Comparison of ENCODE assay signal across 9 cellular contexts in the genomic region with DNA sequence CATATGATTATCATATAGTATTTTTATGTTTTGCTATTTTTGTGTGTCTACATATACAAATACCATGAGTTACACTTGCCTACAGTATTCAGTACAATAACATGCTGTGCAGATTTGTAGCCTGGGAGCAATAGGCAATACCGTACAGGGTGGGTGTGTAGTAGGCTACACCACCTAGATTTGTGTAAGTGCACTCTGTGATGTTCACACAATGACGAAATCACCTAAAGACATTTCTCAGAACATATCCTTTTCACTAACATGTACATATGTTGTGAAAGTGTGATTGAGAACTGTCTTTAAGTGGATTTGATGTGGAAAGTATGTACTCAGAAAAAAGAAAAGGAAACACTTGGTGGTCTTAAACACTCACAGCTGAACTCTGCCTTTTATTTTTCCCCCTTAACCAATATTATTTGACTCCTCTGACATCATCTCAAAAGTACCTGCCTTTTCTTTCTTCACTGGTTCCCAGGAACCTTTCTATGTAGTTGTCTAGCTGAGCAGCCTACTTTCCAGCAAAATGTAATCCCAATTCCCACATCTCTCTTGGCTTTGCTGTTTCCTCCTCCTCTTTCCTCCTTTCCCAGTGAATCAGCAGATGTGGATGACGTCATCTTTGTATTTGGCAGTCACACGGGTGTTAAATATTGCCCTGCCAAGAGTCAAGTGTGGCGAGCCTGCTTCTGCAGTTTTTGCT. TPM values are rescaled to one million over a fixed set of nuclear protein-coding genes. Genes with fewer than 3 reads are reported as not detected.
DNase-seq lines count a peak whose midpoint lies in the region; ATAC-seq and TF ChIP-seq lines count a peak whose summit lies in the region.
"Had no signal": no experiment of that assay in that cellular context is flagged by ENCODE, and none has a peak within 500 bp of the region (broad histone marks: within the 10 kb centered on the region; RNA-seq: fewer than 3 reads in every experiment).

No MANE protein-coding gene starts in this region.

- H3K4me1 ChIP-seq in Panc1 (ENCODE audit: control insufficient read depth, insufficient read depth, low read length) = no peaks in the 10 kb centered on the region
- peaks cover 8% of the 10 kb centered on the region for H3K4me1 ChIP-seq in vagina

- H3K9me3 Mint-ChIP-seq in osteocyte (ENCODE audit: unreplicated experiment) = no peaks in the 10 kb centered on the region

- ATAC-seq in Panc1 (no peak), HG03342 (IDR thresholded peaks at IDR 0.05; ENCODE audit: unreplicated experiment) (no peak)

- intact Hi-C loops in Panc1 (cut with micrococcal nuclease; ENCODE audit: unreplicated experiment) = no loop called here
- intact Hi-C loops in vagina (cut with DNase I) = no loop called here

- CTCF ChIA-PET in Panc1 (lab: Charles Lee) = no interaction called here

- H3K27me3 ChIP-seq in Panc1 (ENCODE audit: control insufficient read depth, insufficient read depth, low read length) (no peaks in the 10 kb centered on the region), vagina (no peaks in the 10 kb centered on the region)

- H3K36me3 ChIP-seq in Panc1 (ENCODE audit: control insufficient read depth, insufficient read depth, low read length) (no peaks in the 10 kb centered on the region), vagina (no peaks in the 10 kb centered on the region)

- no peaks in the 10 kb centered on the region for H3K36me3 Mint-ChIP-seq in osteocyte (ENCODE audit: unreplicated experiment)

- no peaks in the 10 kb centered on the region for H3K27me3 Mint-ChIP-seq in osteocyte (ENCODE audit: unreplicated experiment)

- no peak overlapping the region for H3K4me3 Mint-ChIP-seq in osteocyte (ENCODE audit: unreplicated experiment)
- H3K4me3 Mint-ChIP-seq: IgD-negative memory B cell had no signal

- H3K4me3 ChIP-seq in Panc1 (ENCODE audit: low read depth in 2 of 2, low read length in 2 of 2) (no peak overlapping the region), fibroblast of the aortic adventitia (ENCODE audit: low read depth, low read length) (no peak overlapping the region), vagina (no peak overlapping the region)

- H3K9me3 ChIP-seq in Panc1 (ENCODE audit: control insufficient read depth, insufficient read depth, low read depth, low read length) = no peaks in the 10 kb centered on the region
- H3K9me3 ChIP-seq in vagina = no peaks in the 10 kb centered on the region

- TF ChIP-seq POLR2A in vagina (IDR thresholded peaks at IDR 0.05) = no peak

- H3K27ac ChIP-seq in Panc1 (ENCODE audit: low read length) = no peak overlapping the region
- H3K27ac ChIP-seq in vagina = no peak overlapping the region

- peak overlapping the region; percentile 78 for H3K27ac Mint-ChIP-seq in osteocyte (ENCODE audit: unreplicated experiment)
- H3K27ac Mint-ChIP-seq: IgD-negative memory B cell had no signal

- in situ Hi-C loops in Panc1 (cut with HindIII; ENCODE audit: low pct_unique_long_range_greater_than_20kb, low sequenced_read_pairs) = no loop called here

- POLR2A ChIA-PET in Panc1 (lab: Charles Lee) = no interaction called here

- H3K4me1 Mint-ChIP-seq in osteocyte (ENCODE audit: unreplicated experiment) = peaks cover 22% of the 10 kb centered on the region
- H3K4me1 Mint-ChIP-seq: IgD-negative memory B cell had no signal

- TF ChIP-seq CTCF in Panc1 (IDR thresholded peaks at IDR 0.05) = no peak
- TF ChIP-seq CTCF in fibroblast of the aortic adventitia (IDR thresholded peaks at IDR 0.05; ENCODE audit: insufficient read depth, low read length) = no peak
- TF ChIP-seq CTCF in osteocyte (IDR thresholded peaks at IDR 0.05) = no peak
- no peak for TF ChIP-seq CTCF in vagina (IDR thresholded peaks at IDR 0.05)

- DNase-seq in HCEC 1CT (peak; percentile 93), Panc1 (ENCODE audit: low read depth, low spot score) (peak; percentile 15), fibroblast of the aortic adventitia (ENCODE audit: low read depth) (peak; percentile 98), osteocyte (ENCODE audit: extremely low spot score, unreplicated experiment) (no peak), NCI-H1436 treated with DMSO at 0.1 percent for 48 hours (lab: John Stamatoyannopoulos, UW) (no peak), vagina (ENCODE audit: extremely low spot score in 2 of 2) (no peak)
- DNase-seq in NK-92 treated with Interleukin-12 subunit alpha and Interleukin-12 subunit beta, amount 100 ng/mL, for 24 hours (lab: John Stamatoyannopoulos, UW) = no peak

- BruUV-seq in Panc1 (replicated peaks; lab: Mats Ljungman, UMichigan) = no TSS peak

RNA-seq across cellular contexts. Expression of a gene that starts 47.7 kb away (rescaled TPM):
- total RNA-seq in Panc1 (2021; ENCODE audit: unreplicated experiment) = 2.1 TPM
- polyA plus RNA-seq in Panc1 (2012; ENCODE audit: insufficient read length) = 0.86 TPM
- total RNA-seq in fibroblast of the aortic adventitia (ENCODE audit: low replicate concordance) = 1.5 and 5.2 TPM in 2 replicates
- 3.7 and 3.9 TPM in 2 replicates for total RNA-seq in osteocyte
- total RNA-seq in vagina = 2.7 TPM
- polyA plus RNA-seq: IgD-negative memory B cell had no signal

Comparison
In these comparisons a context has a peak if more than half of its experiments do, and no peak if none do; other contexts are left out.
1. DNase-seq: peak in HCEC 1CT (single experiment), Panc1 (single experiment) and fibroblast of the aortic adventitia (single experiment); none in osteocyte (single experiment), NCI-H1436 treated with DMSO at 0.1 percent for 48 hours (single experiment), vagina (0 of 2) and NK-92 treated with Interleukin-12 subunit alpha and Interleukin-12 subunit beta, amount 100 ng/mL, for 24 hours (single experiment).